23 cellular contexts compared by ENCODE assay signal in genomic region chr4:173052439-173052838, GRCh38.
"Had no signal": no experiment of that assay in that cellular context is flagged by ENCODE, and none has a peak within 500 bp of the region (broad histone marks: within the 10 kb centered on the region; RNA-seq: fewer than 3 reads in every experiment).

No MANE protein-coding gene starts in this region.

- H3K36me3 ChIP-seq: adrenal gland, ascending aorta, brain microvascular endothelial cell, thoracic aorta, WERI-Rb-1 had no signal

- H3K4me3 ChIP-seq: adrenal gland had no signal

- H3K36me3 Mint-ChIP-seq: activated naive CD8-positive, alpha-beta T cell; mesothelial cell of epicardium; natural killer cell had no signal

- DNase-seq: activated CD4-positive, alpha-beta T cell treated with anti-CD3 and anti-CD28 coated beads, Interleukin-2, amount 10 ng/mL, durations not matched to agents 7 days and 5 days; activated CD4-positive, CD25-positive, alpha-beta regulatory T cell treated with anti-CD3 and anti-CD28 coated beads, Interleukin-2, amount 50 U/mL, for 72 hours; activated CD8-positive, alpha-beta T cell treated with anti-CD3 and anti-CD28 coated beads for 36 hours; activated gamma-delta T cell treated with Interleukin-2 at 50 U/mL for 16 hours; brain microvascular endothelial cell; central memory CD4-positive, alpha-beta T cell; effector memory CD4-positive, alpha-beta T cell; glutamatergic neuron; hippocampal formation; left ventricle myocardium superior; mammary epithelial cell; natural killer cell; posterior cingulate gyrus; stimulated activated CD4-positive, alpha-beta T cell treated with anti-CD3 and anti-CD28 coated beads, Interleukin-4, amount 100 ng/mL, for 24 hours; stimulated activated naive CD4-positive, alpha-beta T cell treated with Interleukin-2 at 50 U/mL for 16 hours; T-helper 1 cell; WERI-Rb-1 had no signal

- ATAC-seq: activated CD8-positive, alpha-beta T cell treated with anti-CD3 and anti-CD28 coated beads for 36 hours; left ventricle myocardium superior; natural killer cell had no signal

- H3K27ac Mint-ChIP-seq: activated CD4-positive, alpha-beta T cell treated with anti-CD3 and anti-CD28 coated beads, Interleukin-2, amount 10 ng/mL, durations not matched to agents 7 days and 5 days; activated CD8-positive, alpha-beta T cell treated with anti-CD3 and anti-CD28 coated beads for 36 hours; activated naive CD8-positive, alpha-beta T cell; activated T-helper 1 cell treated with anti-CD3 and anti-CD28 coated beads, Interleukin-12 subunit alpha, Interleukin-12 subunit beta, Interleukin-2, Interleukin-4 antibody, amounts not matched to agents 30 ng/mL and 10 ng/mL and 1 ng/mL, durations not matched to agents 14 hours and 24 hours and 36 hours; natural killer cell had no signal

- H3K27me3 ChIP-seq: adrenal gland, ascending aorta, brain microvascular endothelial cell had no signal

- H3K9me3 Mint-ChIP-seq: activated CD4-positive, alpha-beta T cell treated with anti-CD3 and anti-CD28 coated beads, Interleukin-2, amount 10 ng/mL, durations not matched to agents 7 days and 5 days; activated CD8-positive, alpha-beta T cell treated with anti-CD3 and anti-CD28 coated beads for 36 hours; activated T-helper 1 cell treated with anti-CD3 and anti-CD28 coated beads, Interleukin-12 subunit alpha, Interleukin-12 subunit beta, Interleukin-2, Interleukin-4 antibody, amounts not matched to agents 30 ng/mL and 10 ng/mL and 1 ng/mL, durations not matched to agents 14 hours and 24 hours and 36 hours; mesothelial cell of epicardium; natural killer cell had no signal

- H3K4me3 Mint-ChIP-seq: activated CD4-positive, alpha-beta T cell treated with anti-CD3 and anti-CD28 coated beads, Interleukin-2, amount 10 ng/mL, durations not matched to agents 7 days and 5 days; activated CD8-positive, alpha-beta T cell treated with anti-CD3 and anti-CD28 coated beads for 36 hours; activated naive CD8-positive, alpha-beta T cell; activated T-helper 1 cell treated with anti-CD3 and anti-CD28 coated beads, Interleukin-12 subunit alpha, Interleukin-12 subunit beta, Interleukin-2, Interleukin-4 antibody, amounts not matched to agents 30 ng/mL and 10 ng/mL and 1 ng/mL, durations not matched to agents 14 hours and 24 hours and 36 hours; natural killer cell had no signal

- H3K4me1 Mint-ChIP-seq: activated CD4-positive, alpha-beta T cell treated with anti-CD3 and anti-CD28 coated beads, Interleukin-2, amount 10 ng/mL, durations not matched to agents 7 days and 5 days; natural killer cell had no signal

- H3K9me3 ChIP-seq: adrenal gland, ascending aorta, thoracic aorta had no signal

- H3K27ac ChIP-seq: adrenal gland, brain microvascular endothelial cell, WERI-Rb-1 had no signal

- H3K4me1 ChIP-seq: adrenal gland, ascending aorta had no signal
